2 cellular contexts compared by ENCODE assay signal in the genomic region with DNA sequence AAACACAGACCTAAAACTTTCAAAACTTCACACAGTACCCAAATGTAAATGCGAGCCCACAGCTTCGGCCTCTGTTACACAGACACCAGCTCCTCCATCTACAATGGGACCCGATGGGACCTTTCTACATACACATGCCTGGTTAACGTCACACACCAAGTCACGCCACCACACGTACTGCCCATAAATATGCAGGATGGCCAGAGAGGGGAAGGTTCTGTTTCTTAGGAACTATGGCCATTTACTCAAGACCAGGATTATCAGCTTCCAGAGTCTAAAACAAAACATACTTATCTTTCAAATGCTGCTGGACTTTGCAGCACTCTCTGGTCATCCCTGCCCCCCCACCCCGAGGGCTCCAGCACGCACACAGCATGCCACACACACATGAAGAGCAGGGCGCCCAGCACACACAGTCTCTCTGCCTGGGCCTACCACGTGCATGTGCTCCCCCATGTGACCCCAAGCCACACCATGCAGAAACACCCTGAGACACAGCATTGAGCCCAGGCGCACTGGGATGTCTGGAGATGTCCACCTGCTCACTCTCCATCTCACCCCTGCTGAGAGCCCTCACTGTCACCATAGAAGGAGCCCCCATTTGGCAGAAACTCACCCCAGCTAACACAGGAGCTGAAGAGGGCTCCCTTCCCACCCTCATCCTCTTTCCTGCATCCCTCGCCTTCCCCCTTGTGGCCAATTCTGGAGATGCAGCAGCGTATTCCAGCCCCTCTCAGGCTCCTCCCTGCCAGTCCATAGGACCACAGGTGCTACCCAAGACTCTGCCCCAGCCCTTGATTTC.
TF ChIP-seq lines count a peak whose summit lies in the region.

No MANE protein-coding gene starts in this region.

TF ChIP-seq in HEK293T, 16 proteins besides CTCF, POLR2A, EP300 and RAD21 (continued from another document):
- TF ChIP-seq LEF1 (IDR thresholded peaks at IDR 0.05; ENCODE audit: borderline replicate concordance) (no peak), L3MBTL2 (conservative IDR thresholded peaks at IDR 0.05) (no peak)
- TF ChIP-seq, protein P1, sequence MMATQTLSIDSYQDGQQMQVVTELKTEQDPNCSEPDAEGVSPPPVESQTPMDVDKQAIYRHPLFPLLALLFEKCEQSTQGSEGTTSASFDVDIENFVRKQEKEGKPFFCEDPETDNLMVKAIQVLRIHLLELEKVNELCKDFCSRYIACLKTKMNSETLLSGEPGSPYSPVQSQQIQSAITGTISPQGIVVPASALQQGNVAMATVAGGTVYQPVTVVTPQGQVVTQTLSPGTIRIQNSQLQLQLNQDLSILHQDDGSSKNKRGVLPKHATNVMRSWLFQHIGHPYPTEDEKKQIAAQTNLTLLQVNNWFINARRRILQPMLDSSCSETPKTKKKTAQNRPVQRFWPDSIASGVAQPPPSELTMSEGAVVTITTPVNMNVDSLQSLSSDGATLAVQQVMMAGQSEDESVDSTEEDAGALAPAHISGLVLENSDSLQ (IDR thresholded peaks at IDR 0.05), result no peak

TF ChIP-seq in H1, 55 proteins besides CTCF, POLR2A, EP300 and RAD21 (continued from another document):
- TF ChIP-seq, protein P2, sequence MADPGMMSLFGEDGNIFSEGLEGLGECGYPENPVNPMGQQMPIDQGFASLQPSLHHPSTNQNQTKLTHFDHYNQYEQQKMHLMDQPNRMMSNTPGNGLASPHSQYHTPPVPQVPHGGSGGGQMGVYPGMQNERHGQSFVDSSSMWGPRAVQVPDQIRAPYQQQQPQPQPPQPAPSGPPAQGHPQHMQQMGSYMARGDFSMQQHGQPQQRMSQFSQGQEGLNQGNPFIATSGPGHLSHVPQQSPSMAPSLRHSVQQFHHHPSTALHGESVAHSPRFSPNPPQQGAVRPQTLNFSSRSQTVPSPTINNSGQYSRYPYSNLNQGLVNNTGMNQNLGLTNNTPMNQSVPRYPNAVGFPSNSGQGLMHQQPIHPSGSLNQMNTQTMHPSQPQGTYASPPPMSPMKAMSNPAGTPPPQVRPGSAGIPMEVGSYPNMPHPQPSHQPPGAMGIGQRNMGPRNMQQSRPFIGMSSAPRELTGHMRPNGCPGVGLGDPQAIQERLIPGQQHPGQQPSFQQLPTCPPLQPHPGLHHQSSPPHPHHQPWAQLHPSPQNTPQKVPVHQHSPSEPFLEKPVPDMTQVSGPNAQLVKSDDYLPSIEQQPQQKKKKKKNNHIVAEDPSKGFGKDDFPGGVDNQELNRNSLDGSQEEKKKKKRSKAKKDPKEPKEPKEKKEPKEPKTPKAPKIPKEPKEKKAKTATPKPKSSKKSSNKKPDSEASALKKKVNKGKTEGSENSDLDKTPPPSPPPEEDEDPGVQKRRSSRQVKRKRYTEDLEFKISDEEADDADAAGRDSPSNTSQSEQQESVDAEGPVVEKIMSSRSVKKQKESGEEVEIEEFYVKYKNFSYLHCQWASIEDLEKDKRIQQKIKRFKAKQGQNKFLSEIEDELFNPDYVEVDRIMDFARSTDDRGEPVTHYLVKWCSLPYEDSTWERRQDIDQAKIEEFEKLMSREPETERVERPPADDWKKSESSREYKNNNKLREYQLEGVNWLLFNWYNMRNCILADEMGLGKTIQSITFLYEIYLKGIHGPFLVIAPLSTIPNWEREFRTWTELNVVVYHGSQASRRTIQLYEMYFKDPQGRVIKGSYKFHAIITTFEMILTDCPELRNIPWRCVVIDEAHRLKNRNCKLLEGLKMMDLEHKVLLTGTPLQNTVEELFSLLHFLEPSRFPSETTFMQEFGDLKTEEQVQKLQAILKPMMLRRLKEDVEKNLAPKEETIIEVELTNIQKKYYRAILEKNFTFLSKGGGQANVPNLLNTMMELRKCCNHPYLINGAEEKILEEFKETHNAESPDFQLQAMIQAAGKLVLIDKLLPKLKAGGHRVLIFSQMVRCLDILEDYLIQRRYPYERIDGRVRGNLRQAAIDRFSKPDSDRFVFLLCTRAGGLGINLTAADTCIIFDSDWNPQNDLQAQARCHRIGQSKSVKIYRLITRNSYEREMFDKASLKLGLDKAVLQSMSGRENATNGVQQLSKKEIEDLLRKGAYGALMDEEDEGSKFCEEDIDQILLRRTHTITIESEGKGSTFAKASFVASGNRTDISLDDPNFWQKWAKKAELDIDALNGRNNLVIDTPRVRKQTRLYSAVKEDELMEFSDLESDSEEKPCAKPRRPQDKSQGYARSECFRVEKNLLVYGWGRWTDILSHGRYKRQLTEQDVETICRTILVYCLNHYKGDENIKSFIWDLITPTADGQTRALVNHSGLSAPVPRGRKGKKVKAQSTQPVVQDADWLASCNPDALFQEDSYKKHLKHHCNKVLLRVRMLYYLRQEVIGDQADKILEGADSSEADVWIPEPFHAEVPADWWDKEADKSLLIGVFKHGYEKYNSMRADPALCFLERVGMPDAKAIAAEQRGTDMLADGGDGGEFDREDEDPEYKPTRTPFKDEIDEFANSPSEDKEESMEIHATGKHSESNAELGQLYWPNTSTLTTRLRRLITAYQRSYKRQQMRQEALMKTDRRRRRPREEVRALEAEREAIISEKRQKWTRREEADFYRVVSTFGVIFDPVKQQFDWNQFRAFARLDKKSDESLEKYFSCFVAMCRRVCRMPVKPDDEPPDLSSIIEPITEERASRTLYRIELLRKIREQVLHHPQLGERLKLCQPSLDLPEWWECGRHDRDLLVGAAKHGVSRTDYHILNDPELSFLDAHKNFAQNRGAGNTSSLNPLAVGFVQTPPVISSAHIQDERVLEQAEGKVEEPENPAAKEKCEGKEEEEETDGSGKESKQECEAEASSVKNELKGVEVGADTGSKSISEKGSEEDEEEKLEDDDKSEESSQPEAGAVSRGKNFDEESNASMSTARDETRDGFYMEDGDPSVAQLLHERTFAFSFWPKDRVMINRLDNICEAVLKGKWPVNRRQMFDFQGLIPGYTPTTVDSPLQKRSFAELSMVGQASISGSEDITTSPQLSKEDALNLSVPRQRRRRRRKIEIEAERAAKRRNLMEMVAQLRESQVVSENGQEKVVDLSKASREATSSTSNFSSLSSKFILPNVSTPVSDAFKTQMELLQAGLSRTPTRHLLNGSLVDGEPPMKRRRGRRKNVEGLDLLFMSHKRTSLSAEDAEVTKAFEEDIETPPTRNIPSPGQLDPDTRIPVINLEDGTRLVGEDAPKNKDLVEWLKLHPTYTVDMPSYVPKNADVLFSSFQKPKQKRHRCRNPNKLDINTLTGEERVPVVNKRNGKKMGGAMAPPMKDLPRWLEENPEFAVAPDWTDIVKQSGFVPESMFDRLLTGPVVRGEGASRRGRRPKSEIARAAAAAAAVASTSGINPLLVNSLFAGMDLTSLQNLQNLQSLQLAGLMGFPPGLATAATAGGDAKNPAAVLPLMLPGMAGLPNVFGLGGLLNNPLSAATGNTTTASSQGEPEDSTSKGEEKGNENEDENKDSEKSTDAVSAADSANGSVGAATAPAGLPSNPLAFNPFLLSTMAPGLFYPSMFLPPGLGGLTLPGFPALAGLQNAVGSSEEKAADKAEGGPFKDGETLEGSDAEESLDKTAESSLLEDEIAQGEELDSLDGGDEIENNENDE (IDR thresholded peaks at IDR 0.05; ENCODE audit: insufficient replicate concordance, low read length), result no peak
- TF ChIP-seq KDM5A (IDR thresholded peaks at IDR 0.05; ENCODE audit: low read length) (no peak), SP1 (IDR thresholded peaks at IDR 0.05; ENCODE audit: low read depth, low read length) (no peak), NANOG (IDR thresholded peaks at IDR 0.05; ENCODE audit: insufficient read depth, low read depth, low read length, poor library complexity, severe bottlenecking) (no peak), TEAD4 (IDR thresholded peaks at IDR 0.05; ENCODE audit: low read depth, low read length) (no peak), TCF12 (IDR thresholded peaks at IDR 0.05; ENCODE audit: low read depth, low read length) (no peak), POLR2AphosphoS5 (IDR thresholded peaks at IDR 0.05; ENCODE audit: low read depth, low read length) (0 out of 2 replicates have a peak, but pooled peaks have one; percentile 39), YY1 (IDR thresholded peaks at IDR 0.05; ENCODE audit: low read depth, low read length) (no peak), ASH2L (IDR thresholded peaks at IDR 0.05; ENCODE audit: low read length) (peak; percentile 23)
- TF ChIP-seq, protein P3, sequence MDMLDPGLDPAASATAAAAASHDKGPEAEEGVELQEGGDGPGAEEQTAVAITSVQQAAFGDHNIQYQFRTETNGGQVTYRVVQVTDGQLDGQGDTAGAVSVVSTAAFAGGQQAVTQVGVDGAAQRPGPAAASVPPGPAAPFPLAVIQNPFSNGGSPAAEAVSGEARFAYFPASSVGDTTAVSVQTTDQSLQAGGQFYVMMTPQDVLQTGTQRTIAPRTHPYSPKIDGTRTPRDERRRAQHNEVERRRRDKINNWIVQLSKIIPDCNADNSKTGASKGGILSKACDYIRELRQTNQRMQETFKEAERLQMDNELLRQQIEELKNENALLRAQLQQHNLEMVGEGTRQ (IDR thresholded peaks at IDR 0.05; ENCODE audit: low read length), result no peak; the same call in 1 of the 2 replicates
